Comparison of ENCODE assay signal across 9 cellular contexts in the genomic region with DNA sequence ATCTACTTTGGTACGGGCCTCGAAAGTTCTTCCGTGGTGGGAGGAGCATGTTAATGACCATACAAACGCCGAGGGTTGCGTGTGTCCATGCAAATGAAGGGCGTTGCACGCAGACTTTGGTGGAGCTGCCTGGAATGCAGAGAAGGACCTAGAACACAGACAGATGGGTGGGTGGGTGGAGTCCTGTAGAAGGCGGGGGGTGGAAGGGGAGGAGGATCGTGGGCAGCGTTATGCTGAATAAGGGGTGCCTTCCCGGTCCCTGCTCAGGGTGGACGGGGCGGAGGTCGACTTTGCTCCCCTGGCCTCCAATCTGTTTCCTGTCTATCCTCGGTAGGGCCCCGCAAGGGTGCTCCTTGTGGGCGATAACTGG. TPM values are rescaled to one million over a fixed set of nuclear protein-coding genes. Genes with fewer than 3 reads are reported as not detected.
DNase-seq lines count a peak whose midpoint lies in the region; ATAC-seq and TF ChIP-seq lines count a peak whose summit lies in the region.
"Had no signal": no experiment of that assay in that cellular context is flagged by ENCODE, and none has a peak within 500 bp of the region (broad histone marks: within the 10 kb centered on the region; RNA-seq: fewer than 3 reads in every experiment).

No MANE protein-coding gene starts in this region.

- no peak for DNase-seq in activated CD4-positive, alpha-beta T cell treated with anti-CD3 and anti-CD28 coated beads, Interleukin-2, amount 10 ng/mL, durations not matched to agents 24 days and 14 days
- no peak for DNase-seq in activated CD4-positive, alpha-beta T cell treated with anti-CD3 and anti-CD28 coated beads, Interleukin-2, amount 50 U/mL, for 1 hour
- peak in 1 of 3 donors; percentile 45 for DNase-seq in Peyer's patch
- DNase-seq in fibroblast of villous mesenchyme (ENCODE audit: low read depth), result no peak
- DNase-seq in substantia nigra (lab: John Stamatoyannopoulos, UW), result no peak
- DNase-seq in NCI-H2107 treated with DMSO at 0.1 percent for 48 hours (lab: John Stamatoyannopoulos, UW; ENCODE audit: unreplicated experiment), result no peak
- no peak for DNase-seq in GM13976 (ENCODE audit: low spot score)

- peaks cover 17% of the 10 kb centered on the region for H3K36me3 Mint-ChIP-seq in activated CD4-positive, alpha-beta T cell treated with anti-CD3 and anti-CD28 coated beads, Interleukin-2, amount 10 ng/mL, durations not matched to agents 24 days and 14 days (ENCODE audit: low read depth)

- peak overlapping the region; percentile 47 for H3K27ac Mint-ChIP-seq in activated CD4-positive, alpha-beta T cell treated with anti-CD3 and anti-CD28 coated beads, Interleukin-2, amount 10 ng/mL, durations not matched to agents 24 days and 14 days

- no peaks in the 10 kb centered on the region for H3K36me3 ChIP-seq in Peyer's patch

- intact Hi-C loops in activated CD4-positive, alpha-beta T cell treated with anti-CD3 and anti-CD28 coated beads, Interleukin-2, amount 10 ng/mL, durations not matched to agents 24 days and 14 days (cut with micrococcal nuclease), result no loop called here

- no peaks in the 10 kb centered on the region for H3K9me3 ChIP-seq in Peyer's patch

- peaks cover 21% of the 10 kb centered on the region for H3K27me3 Mint-ChIP-seq in activated CD4-positive, alpha-beta T cell treated with anti-CD3 and anti-CD28 coated beads, Interleukin-2, amount 10 ng/mL, durations not matched to agents 24 days and 14 days

- in situ Hi-C loops in GM13976 (cut with MboI; ENCODE audit: low sequenced_read_pairs, unreplicated experiment), result no loop called here

- peaks cover 12 to 45% of the 10 kb centered on the region in 2 donors for H3K27me3 ChIP-seq in Peyer's patch

- no peaks in the 10 kb centered on the region for H3K9me3 Mint-ChIP-seq in activated CD4-positive, alpha-beta T cell treated with anti-CD3 and anti-CD28 coated beads, Interleukin-2, amount 10 ng/mL, durations not matched to agents 24 days and 14 days

- peak overlapping the region; percentile 68 for H3K4me3 Mint-ChIP-seq in activated CD4-positive, alpha-beta T cell treated with anti-CD3 and anti-CD28 coated beads, Interleukin-2, amount 10 ng/mL, durations not matched to agents 24 days and 14 days

- no peak for TF ChIP-seq CTCF in Peyer's patch (IDR thresholded peaks at IDR 0.05)
- no peak for TF ChIP-seq CTCF in fibroblast of villous mesenchyme (IDR thresholded peaks at IDR 0.05; ENCODE audit: insufficient read depth, low read depth, low read length)
- no peak for TF ChIP-seq CTCF in GM13976 (IDR thresholded peaks at IDR 0.05; ENCODE audit: borderline replicate concordance, control extremely low read depth, extremely low read depth, insufficient read depth, missing control alignments)

- H3K4me1 ChIP-seq in Peyer's patch, result peaks cover 7 to 62% (median 44%) of the 10 kb centered on the region in 4 donors

- H3K4me1 Mint-ChIP-seq in activated CD4-positive, alpha-beta T cell treated with anti-CD3 and anti-CD28 coated beads, Interleukin-2, amount 10 ng/mL, durations not matched to agents 24 days and 14 days, result peaks cover 26% of the 10 kb centered on the region

- H3K4me3 ChIP-seq in Peyer's patch, result peak overlapping the region; percentile 48 to 94 (median 76)
- peak overlapping the region; percentile 65 for H3K4me3 ChIP-seq in fibroblast of villous mesenchyme (ENCODE audit: low read depth, low read length)

- no peak for TF ChIP-seq POLR2A in Peyer's patch (IDR thresholded peaks at IDR 0.05)

- no peak for ATAC-seq in HG03039 (IDR thresholded peaks at IDR 0.05; ENCODE audit: unreplicated experiment)

- H3K27ac ChIP-seq in Peyer's patch (peak overlapping the region; percentile 25 to 76 (median 64)), substantia nigra (ENCODE audit: low read depth, low read length, poor library complexity, severe bottlenecking) (peak overlapping the region; percentile 9)

RNA-seq across cellular contexts. Expression of a gene that starts 0.8 kb away (rescaled TPM):
- 41.0 and 43.3 TPM in 2 replicates for total RNA-seq in activated CD4-positive, alpha-beta T cell treated with anti-CD3 and anti-CD28 coated beads, Interleukin-2, amount 10 ng/mL, durations not matched to agents 24 days and 14 days
- total RNA-seq in Peyer's patch (10 to 100 TPM in 1 of 4 donors, 1 to 10 TPM in 3; 6.3 to 13.2 (median 9.2) TPM), fibroblast of villous mesenchyme (4.3 and 5.2 TPM in 2 replicates)

RNA-seq across cellular contexts. Expression of a gene that starts 4.3 kb away (rescaled TPM):
- total RNA-seq in activated CD4-positive, alpha-beta T cell treated with anti-CD3 and anti-CD28 coated beads, Interleukin-2, amount 10 ng/mL, durations not matched to agents 24 days and 14 days, result 0.17 and 0.28 TPM in 2 replicates
- total RNA-seq in Peyer's patch, result 1 to 10 TPM in 1 of 4 donors, under 1 TPM in 1, not detected in 2; 0.40 to 1.6 TPM
- total RNA-seq in fibroblast of villous mesenchyme, result under 0.01 TPM in 1 of 2 replicates, not detected in the other

RNA-seq across cellular contexts. Expression of a gene that starts 11.9 kb away (rescaled TPM):
- total RNA-seq in activated CD4-positive, alpha-beta T cell treated with anti-CD3 and anti-CD28 coated beads, Interleukin-2, amount 10 ng/mL, durations not matched to agents 24 days and 14 days, result 152 TPM in 2 replicates
- total RNA-seq in Peyer's patch (10 to 100 TPM in 1 of 4 donors, 1 to 10 TPM in 3; 4.3 to 23.9 (median 6.0) TPM), fibroblast of villous mesenchyme (6.9 and 8.4 TPM in 2 replicates)

RNA-seq across cellular contexts. Expression of a gene that starts 44.4 kb away (rescaled TPM):
- not detected in 2 replicates for total RNA-seq in activated CD4-positive, alpha-beta T cell treated with anti-CD3 and anti-CD28 coated beads, Interleukin-2, amount 10 ng/mL, durations not matched to agents 24 days and 14 days
- total RNA-seq in Peyer's patch (1 to 10 TPM in 3 of 4 donors, under 1 TPM in 1; 0.76 to 2.5 (median 1.2) TPM), fibroblast of villous mesenchyme (not detected in 2 replicates)
- total RNA-seq: activated CD8-positive, alpha-beta memory T cell treated with anti-CD3 and anti-CD28 coated beads for 36 hours had no signal

RNA-seq across cellular contexts. Expression of a gene that starts 49.6 kb away (rescaled TPM):
- total RNA-seq in activated CD4-positive, alpha-beta T cell treated with anti-CD3 and anti-CD28 coated beads, Interleukin-2, amount 10 ng/mL, durations not matched to agents 24 days and 14 days, result not detected in 2 replicates
- not detected for total RNA-seq in Peyer's patch
- not detected in 2 replicates for total RNA-seq in fibroblast of villous mesenchyme
- total RNA-seq: activated CD8-positive, alpha-beta memory T cell treated with anti-CD3 and anti-CD28 coated beads for 36 hours had no signal
